ENCODE assay signal across 1 cellular context in genomic region chr3:107431298-107432012, GRCh38.
A peak's percentile ranks its signal among the peaks of the same experiment; 100 is the strongest.
TF ChIP-seq lines count a peak whose summit lies in the region.

No MANE protein-coding gene starts in this region.

TF ChIP-seq in HepG2, 621 proteins besides CTCF, POLR2A, EP300 and RAD21 (continued from another document and continues in another):
- TF ChIP-seq ZNF800 (CRISPR knock-in tag; IDR thresholded peaks at IDR 0.05): peak; percentile 82; the same call in 1 of the 2 replicates
- no peak for TF ChIP-seq ZNF484 (CRISPR knock-in tag; IDR thresholded peaks at IDR 0.05; ENCODE audit: borderline replicate concordance, low read depth)
- TF ChIP-seq POLR2G (IDR thresholded peaks at IDR 0.05; ENCODE audit: low read depth, low read length): no peak
- no peak for TF ChIP-seq ZSCAN9 (CRISPR knock-in tag; IDR thresholded peaks at IDR 0.05; ENCODE audit: borderline replicate concordance)
- TF ChIP-seq ZNF362 (CRISPR knock-in tag; IDR thresholded peaks at IDR 0.05; ENCODE audit: borderline replicate concordance): no peak
- TF ChIP-seq ZNF749 (CRISPR knock-in tag; IDR thresholded peaks at IDR 0.05; ENCODE audit: borderline replicate concordance): peak; percentile 42; the same call in 1 of the 2 replicates
- no peak for TF ChIP-seq ATF6 (CRISPR knock-in tag; conservative IDR thresholded peaks at IDR 0.05)
- peak; percentile 70 for TF ChIP-seq ZFY (CRISPR knock-in tag; IDR thresholded peaks at IDR 0.05)
- no peak for TF ChIP-seq ZFP82 (CRISPR knock-in tag; IDR thresholded peaks at IDR 0.05; ENCODE audit: borderline replicate concordance)
- peak; percentile 30; the same call in 1 of the 2 replicates for TF ChIP-seq RBFOX2 (IDR thresholded peaks at IDR 0.05; ENCODE audit: low read depth, low read length)
- TF ChIP-seq HNF4G (IDR thresholded peaks at IDR 0.05; ENCODE audit: borderline replicate concordance, low read depth, low read length): no peak
- TF ChIP-seq HNF4G (CRISPR knock-in tag; IDR thresholded peaks at IDR 0.05; ENCODE audit: borderline replicate concordance, low read depth): no peak
- no peak for TF ChIP-seq TIGD3 (CRISPR knock-in tag; IDR thresholded peaks at IDR 0.05; ENCODE audit: borderline replicate concordance)
- TF ChIP-seq SCMH1 (CRISPR knock-in tag; IDR thresholded peaks at IDR 0.05; ENCODE audit: borderline replicate concordance): no peak
- TF ChIP-seq ZGPAT (CRISPR knock-in tag; IDR thresholded peaks at IDR 0.05): peak; percentile 56; the same call in 1 of the 2 replicates
- no peak for TF ChIP-seq KMT2A (CRISPR knock-in tag; IDR thresholded peaks at IDR 0.05)
- TF ChIP-seq MAX (IDR thresholded peaks at IDR 0.05): peak; percentile 33; the same call in 1 of the 2 replicates
- TF ChIP-seq ATF4 (CRISPR knock-in tag; IDR thresholded peaks at IDR 0.05): no peak
- TF ChIP-seq ZNF281 (CRISPR knock-in tag; IDR thresholded peaks at IDR 0.05; ENCODE audit: borderline replicate concordance): 0 out of 2 replicates have a peak, but pooled peaks have one; percentile 6
- peak; percentile 58; the same call in 1 of the 2 replicates for TF ChIP-seq ZNF512B (CRISPR knock-in tag; IDR thresholded peaks at IDR 0.05; ENCODE audit: borderline replicate concordance)
- no peak for TF ChIP-seq ZZZ3 (CRISPR knock-in tag; IDR thresholded peaks at IDR 0.05; ENCODE audit: borderline replicate concordance)
- TF ChIP-seq ZNF597 (CRISPR knock-in tag; IDR thresholded peaks at IDR 0.05): no peak
- TF ChIP-seq SRY (CRISPR knock-in tag; IDR thresholded peaks at IDR 0.05): 0 out of 2 replicates have a peak, but pooled peaks have one; percentile 7
- no peak for TF ChIP-seq SIX4 (CRISPR knock-in tag; IDR thresholded peaks at IDR 0.05)
- TF ChIP-seq ZNF367 (CRISPR knock-in tag; IDR thresholded peaks at IDR 0.05; ENCODE audit: borderline replicate concordance): no peak
- TF ChIP-seq BCL3 (CRISPR knock-in tag; IDR thresholded peaks at IDR 0.05): no peak
- no peak for TF ChIP-seq ZNF260 (CRISPR knock-in tag; IDR thresholded peaks at IDR 0.05; ENCODE audit: borderline replicate concordance, low read depth)
- no peak for TF ChIP-seq KLF11 (CRISPR knock-in tag; IDR thresholded peaks at IDR 0.05)
- no peak for TF ChIP-seq ZNF83 (CRISPR knock-in tag; IDR thresholded peaks at IDR 0.05; ENCODE audit: borderline replicate concordance)
- TF ChIP-seq ZNF564 (CRISPR knock-in tag; IDR thresholded peaks at IDR 0.05): no peak
- no peak for TF ChIP-seq ZNF816 (CRISPR knock-in tag; IDR thresholded peaks at IDR 0.05; ENCODE audit: borderline replicate concordance)
- peak; percentile 54 for TF ChIP-seq BCL6 (CRISPR knock-in tag; IDR thresholded peaks at IDR 0.05)
- TF ChIP-seq ZBTB49 (CRISPR knock-in tag; IDR thresholded peaks at IDR 0.05; ENCODE audit: borderline replicate concordance): no peak
- TF ChIP-seq NFKB2 (CRISPR knock-in tag; IDR thresholded peaks at IDR 0.05; ENCODE audit: borderline replicate concordance): no peak
- no peak for TF ChIP-seq ZSCAN20 (CRISPR knock-in tag; IDR thresholded peaks at IDR 0.05; ENCODE audit: borderline replicate concordance)
